ENCODE assay signal across 20 cellular contexts in genomic region chr2:241833101-241833937, GRCh38. TPM values are rescaled to one million over a fixed set of nuclear protein-coding genes. Genes with fewer than 3 reads are reported as not detected.
DNase-seq lines count a peak whose midpoint lies in the region; FAIRE-seq and TF ChIP-seq lines count a peak whose summit lies in the region.
"Had no signal": no experiment of that assay in that cellular context is flagged by ENCODE, and none has a peak within 500 bp of the region (broad histone marks: within the 10 kb centered on the region; RNA-seq: fewer than 3 reads in every experiment).

No MANE protein-coding gene starts in this region.

- H2BK120ac ChIP-seq in H1 (replicated peaks; ENCODE audit: low read depth, low read length): no peak overlapping the region

- no peak overlapping the region for H2BK12ac ChIP-seq in H1 (ENCODE audit: low read depth, low read length)

- H4K20me1 ChIP-seq in H1 (replicated peaks in 1 of 2; ENCODE audit: control insufficient read depth in 1 of 2, insufficient read depth in 2 of 2, low read length in 2 of 2): no peaks in the 10 kb centered on the region
- H4K20me1 ChIP-seq: BLaER1 had no signal

- CTCF ChIA-PET in H1 (lab: Charles Lee; ENCODE audit: partially characterized antibody): no interaction called here

- DNase-seq in AG08396 (ENCODE audit: low spot score): peak; percentile 44
- peak; percentile 27 for DNase-seq in M059J (ENCODE audit: low read depth)
- no peak for DNase-seq in H1 (ENCODE audit: low read depth in 1 of 2, low spot score in 2 of 2)
- no peak for DNase-seq in middle frontal gyrus (ENCODE audit: extremely low spot score, low spot score)
- DNase-seq in GM19240 (ENCODE audit: insufficient read length, low spot score): no peak
- DNase-seq in SJCRH30: no peak
- DNase-seq in NCI-H345 treated with DMSO at 0.1 percent for 48 hours (lab: John Stamatoyannopoulos, UW; ENCODE audit: unreplicated experiment): no peak
- DNase-seq: activated CD8-positive, alpha-beta T cell treated with anti-CD3 and anti-CD28 coated beads, Interleukin-2, amount 10 ng/mL, durations not matched to agents 7 days and 5 days; natural killer cell; NCI-H187 treated with DMSO at 0.1 percent for 48 hours; NCI-H524 treated with DMSO at 0.1 percent for 48 hours; stomach; SW 1271 had no signal

- TF ChIP-seq RAD21 in H1 (IDR thresholded peaks at IDR 0.05 in 1 of 2, conservative IDR thresholded peaks at IDR 0.05 in 1 of 2; ENCODE audit: low read depth in 2 of 2, low read length in 2 of 2): no peak

- H3K4me1 ChIP-seq in H1 (replicated peaks in 1 of 4; ENCODE audit: control insufficient read depth in 3 of 4, insufficient read depth in 4 of 4, low read length in 3 of 4) (no peaks in the 10 kb centered on the region), SJCRH30 (no peaks in the 10 kb centered on the region)
- H3K4me1 ChIP-seq: adrenal gland, BLaER1 had no signal

- H4K5ac ChIP-seq in H1 (ENCODE audit: insufficient read length, low read depth, low read length): no peak overlapping the region

- no peak overlapping the region for H3K4me2 ChIP-seq in H1 (ENCODE audit: insufficient read depth in 1 of 2, low read depth in 2 of 2, low read length in 2 of 2)
- H3K4me2 ChIP-seq: BLaER1 had no signal

- H3K79me2 ChIP-seq in H1 (ENCODE audit: control insufficient read depth in 1 of 2, insufficient read depth in 2 of 2, low read length in 2 of 2): no peaks in the 10 kb centered on the region

- H2AFZ ChIP-seq in H1 (ENCODE audit: low read length): no peak overlapping the region

- TF ChIP-seq CTCF in H1 (IDR thresholded peaks at IDR 0.05; ENCODE audit: control extremely low read depth in 1 of 3, insufficient read depth in 1 of 3, low read depth in 1 of 3, low read length in 3 of 3): no peak
- no peak for TF ChIP-seq CTCF in nephron (IDR thresholded peaks at IDR 0.05; ENCODE audit: unreplicated experiment in 3 of 3)

- no peaks in the 10 kb centered on the region for H3K79me1 ChIP-seq in H1 (ENCODE audit: low read depth, low read length)

- FAIRE-seq in H1 (lab: Jason Lieb, UNC): no peak
- FAIRE-seq: colon had no signal

- no peak overlapping the region for H2BK15ac ChIP-seq in H1 (ENCODE audit: low read length)

- no peak overlapping the region for H2AK5ac ChIP-seq in H1 (ENCODE audit: low read depth, low read length)

- H3K9me3 Mint-ChIP-seq in nephron: peaks cover 35% of the 10 kb centered on the region
- H3K9me3 Mint-ChIP-seq: natural killer cell had no signal

- no peak overlapping the region for H3K9ac ChIP-seq in H1 (replicated peaks in 1 of 4; ENCODE audit: extremely low read depth in 1 of 4, low read depth in 3 of 4, low read length in 3 of 4)
- H3K9ac ChIP-seq: BLaER1 had no signal

- WGBS in H1 (ENCODE audit: extremely low coverage in 1 of 2, insufficient coverage in 1 of 2, insufficient read length in 1 of 2, insufficient replicate concordance in 2 of 2, low coverage in 1 of 2, low lambda C conversion rate in 2 of 2, missing lambda C conversion rate in 1 of 2), 2 experiments: 91% methylated on average over 19 of the region's 19 CpGs; no CpG with 5 or more reads in 1 of the 2 experiments

- H3K27ac Mint-ChIP-seq in nephron: peak overlapping the region; percentile 60 to 90 (median 75)
- H3K27ac Mint-ChIP-seq: activated CD8-positive, alpha-beta T cell treated with anti-CD3 and anti-CD28 coated beads, Interleukin-2, amount 10 ng/mL, durations not matched to agents 7 days and 5 days; activated T-helper 1 cell treated with anti-CD3 and anti-CD28 coated beads, Interleukin-12 subunit alpha, Interleukin-12 subunit beta, Interleukin-2, Interleukin-4 antibody, amounts not matched to agents 30 ng/mL and 10 ng/mL and 1 ng/mL, durations not matched to agents 14 hours and 24 hours and 36 hours; natural killer cell had no signal

- H3K14ac ChIP-seq in H1 (ENCODE audit: insufficient read length): no peak overlapping the region

- H3K27ac ChIP-seq in H1 (ENCODE audit: low read depth, low read length): no peak overlapping the region
- H3K27ac ChIP-seq in SJCRH30: no peak overlapping the region
- H3K27ac ChIP-seq: adrenal gland, BLaER1, HL-60, stomach had no signal

- peaks cover 33% of the 10 kb centered on the region for H3K4me1 Mint-ChIP-seq in nephron

- H3K27me3 Mint-ChIP-seq in nephron (ENCODE audit: low read depth): peaks cover 12% of the 10 kb centered on the region

- H3K4me3 ChIP-seq in H1 (ENCODE audit: extremely low read depth in 1 of 4, insufficient read depth in 2 of 4, low read depth in 3 of 4, low read length in 4 of 4): no peak overlapping the region
- H3K4me3 ChIP-seq in SJCRH30: no peak overlapping the region
- H3K4me3 ChIP-seq: adrenal gland, BLaER1, stomach had no signal

- POLR2A ChIA-PET in H1 (lab: Charles Lee; ENCODE audit: partially characterized antibody): no interaction called here

- H3K27me3 ChIP-seq in H1 (replicated peaks in 1 of 4; ENCODE audit: control insufficient read depth in 3 of 4, extremely low read depth in 1 of 4, insufficient read depth in 3 of 4, low read length in 3 of 4): no peaks in the 10 kb centered on the region
- no peaks in the 10 kb centered on the region; the same call in 1 of the 2 replicates for H3K27me3 ChIP-seq in SJCRH30
- H3K27me3 ChIP-seq: adrenal gland, BLaER1 had no signal

- no peak overlapping the region for H3K4ac ChIP-seq in H1 (replicated peaks; ENCODE audit: insufficient read length, low read depth, low read length)

- no peak overlapping the region for H3K23ac ChIP-seq in H1 (ENCODE audit: insufficient read length)

- H3K4me3 Mint-ChIP-seq in nephron: peak overlapping the region in 1 of 3 experiments; percentile 16
- H3K4me3 Mint-ChIP-seq: activated CD8-positive, alpha-beta T cell treated with anti-CD3 and anti-CD28 coated beads, Interleukin-2, amount 10 ng/mL, durations not matched to agents 7 days and 5 days; activated T-helper 1 cell treated with anti-CD3 and anti-CD28 coated beads, Interleukin-12 subunit alpha, Interleukin-12 subunit beta, Interleukin-2, Interleukin-4 antibody, amounts not matched to agents 30 ng/mL and 10 ng/mL and 1 ng/mL, durations not matched to agents 14 hours and 24 hours and 36 hours; natural killer cell had no signal

- H3K18ac ChIP-seq in H1 (ENCODE audit: extremely low read depth, low read length): no peak overlapping the region

- no peak overlapping the region for H2BK5ac ChIP-seq in H1 (ENCODE audit: low read depth, low read length)

- no peak overlapping the region for H3K56ac ChIP-seq in H1 (replicated peaks; ENCODE audit: insufficient read length, low read depth, low read length)

- no peaks in the 10 kb centered on the region for H3K23me2 ChIP-seq in H1 (ENCODE audit: low read depth, low read length)

- no peaks in the 10 kb centered on the region for H3K9me3 ChIP-seq in H1 (ENCODE audit: insufficient read depth in 2 of 2, low read depth in 1 of 2, low read length in 1 of 2)
- H3K9me3 ChIP-seq in SJCRH30 (replicated peaks): peaks cover 11% of the 10 kb centered on the region; the same call in 1 of the 2 replicates
- H3K9me3 ChIP-seq: adrenal gland, stomach had no signal

- H4K8ac ChIP-seq in H1 (ENCODE audit: extremely low read depth, insufficient read depth, low read length): no peak overlapping the region

- H3K36me3 Mint-ChIP-seq in nephron (ENCODE audit: low read depth): no peaks in the 10 kb centered on the region
- H3K36me3 Mint-ChIP-seq: natural killer cell had no signal

- no peak for TF ChIP-seq POLR2A in H1 (IDR thresholded peaks at IDR 0.05; ENCODE audit: control extremely low read depth in 1 of 2, low read depth in 2 of 2, low read length in 2 of 2)

- H3K36me3 ChIP-seq in H1 (ENCODE audit: control insufficient read depth in 2 of 4, insufficient read depth in 4 of 4, low read length in 3 of 4) (no peaks in the 10 kb centered on the region), SJCRH30 (no peaks in the 10 kb centered on the region)
- H3K36me3 ChIP-seq: adrenal gland, BLaER1, stomach had no signal

- no peak overlapping the region for H4K91ac ChIP-seq in H1 (replicated peaks; ENCODE audit: insufficient read length, low read length)

- no peak for TF ChIP-seq EP300 in H1 (IDR thresholded peaks at IDR 0.05; ENCODE audit: borderline replicate concordance in 1 of 2, low read depth in 2 of 2, low read length in 2 of 2)

- H2BK20ac ChIP-seq in H1 (ENCODE audit: low read length): no peak overlapping the region

RNA-seq across cellular contexts. Expression of gene NEU4, which starts 24.3 kb away (rescaled TPM):
- not detected in 2 replicates for total RNA-seq in M059J (2014; rRNA removed; shearing (Covaris generic))
- 0.50 and 0.82 TPM in 2 replicates for total RNA-seq in H1 (2021; fragmentation: NEBNext Ultra II Directional; extraction: Animal tissue kit (Norgen Biotek cat#: 25700))
- 0.32 and 0.89 TPM in 2 replicates for polyA plus RNA-seq in H1 (2011; rRNA removed)
- polyA plus RNA-seq in H1 (2011; cell fraction: cytosol; rRNA removed): 0.45 TPM
- 2.0 TPM for polyA plus RNA-seq in H1 (2011; cell fraction: nucleus; rRNA removed)
- 0.23 to 0.82 TPM (median 0.62 TPM) in 3 of 4 replicates, not detected in the other for polyA plus RNA-seq in H1 (2012, experiment 1 of 2)
- 0.28 TPM for polyA plus RNA-seq in H1 (2012, experiment 2 of 2)
- polyA plus RNA-seq in H1 (2013, experiment 1 of 2): 0.39 TPM
- polyA plus RNA-seq in H1 (2013, experiment 2 of 2): 0.07 TPM
- not detected in 2 replicates for polyA minus RNA-seq in H1 (2011; rRNA and poly(A)+ RNA removed)
- not detected for polyA minus RNA-seq in H1 (2011; cell fraction: cytosol; rRNA and poly(A)+ RNA removed)
- 0.50 TPM for polyA minus RNA-seq in H1 (2011; cell fraction: nucleus; rRNA and poly(A)+ RNA removed)
- total RNA-seq in SJCRH30 (2014; rRNA removed; shearing (Covaris generic)): 6.8 and 7.5 TPM in 2 replicates
- total RNA-seq: pulmonary artery endothelial cell had no signal

RNA-seq across cellular contexts. Expression of gene PDCD1, which starts 25.4 kb away (rescaled TPM):
- total RNA-seq in M059J (2014; rRNA removed; shearing (Covaris generic)): not detected in 2 replicates
- total RNA-seq in H1 (2021; fragmentation: NEBNext Ultra II Directional; extraction: Animal tissue kit (Norgen Biotek cat#: 25700)): 0.48 and 0.73 TPM in 2 replicates
- 1.1 and 1.5 TPM in 2 replicates for polyA plus RNA-seq in H1 (2011; rRNA removed)
- polyA plus RNA-seq in H1 (2011; cell fraction: cytosol; rRNA removed): 1.1 TPM
- polyA plus RNA-seq in H1 (2011; cell fraction: nucleus; rRNA removed): 1.8 TPM
- polyA plus RNA-seq in H1 (2012, experiment 1 of 2): 0.37 to 0.80 TPM (median 0.56 TPM) in 4 replicates
- 0.41 TPM for polyA plus RNA-seq in H1 (2012, experiment 2 of 2)
- 1.5 TPM for polyA plus RNA-seq in H1 (2013, experiment 1 of 2)
- 1.5 TPM for polyA plus RNA-seq in H1 (2013, experiment 2 of 2)
- 0.22 and 0.24 TPM in 2 replicates for polyA minus RNA-seq in H1 (2011; rRNA and poly(A)+ RNA removed)
- 2.5 TPM for polyA minus RNA-seq in H1 (2011; cell fraction: cytosol; rRNA and poly(A)+ RNA removed)
- 0.30 TPM for polyA minus RNA-seq in H1 (2011; cell fraction: nucleus; rRNA and poly(A)+ RNA removed)
- total RNA-seq in SJCRH30 (2014; rRNA removed; shearing (Covaris generic)): 0.08 and 0.28 TPM in 2 replicates
- total RNA-seq: pulmonary artery endothelial cell had no signal

RNA-seq across cellular contexts. Expression of gene RTP5, which starts 36.2 kb away (rescaled TPM):
- total RNA-seq in M059J (2014; rRNA removed; shearing (Covaris generic)): not detected in 2 replicates
- total RNA-seq in H1 (2021; fragmentation: NEBNext Ultra II Directional; extraction: Animal tissue kit (Norgen Biotek cat#: 25700)): not detected in 2 replicates
- polyA plus RNA-seq in H1 (2011; rRNA removed): 0.03 TPM in 1 of 2 replicates, not detected in the other
- polyA plus RNA-seq in H1 (2011; cell fraction: cytosol; rRNA removed): not detected
- polyA plus RNA-seq in H1 (2011; cell fraction: nucleus; rRNA removed): not detected
- polyA plus RNA-seq in H1 (2012, experiment 1 of 2): not detected in 4 replicates
- polyA plus RNA-seq in H1 (2012, experiment 2 of 2): not detected
- not detected for polyA plus RNA-seq in H1 (2013, experiment 1 of 2)
- not detected for polyA plus RNA-seq in H1 (2013, experiment 2 of 2)
- polyA minus RNA-seq in H1 (2011; rRNA and poly(A)+ RNA removed): not detected in 2 replicates
- not detected for polyA minus RNA-seq in H1 (2011; cell fraction: cytosol; rRNA and poly(A)+ RNA removed)
- polyA minus RNA-seq in H1 (2011; cell fraction: nucleus; rRNA and poly(A)+ RNA removed): not detected
- total RNA-seq in SJCRH30 (2014; rRNA removed; shearing (Covaris generic)): not detected in 2 replicates
- total RNA-seq: activated CD8-positive, alpha-beta T cell treated with anti-CD3 and anti-CD28 coated beads, Interleukin-2, amount 10 ng/mL, durations not matched to agents 7 days and 5 days; activated T-helper 1 cell treated with anti-CD3 and anti-CD28 coated beads, Interleukin-12 subunit alpha, Interleukin-12 subunit beta, Interleukin-2, Interleukin-4 antibody, amounts not matched to agents 30 ng/mL and 10 ng/mL and 1 ng/mL, durations not matched to agents 14 hours and 24 hours and 36 hours; pulmonary artery endothelial cell had no signal

RNA-seq across cellular contexts. Expression of gene GAL3ST2, which starts 56.7 kb away (rescaled TPM):
- not detected in 2 replicates for total RNA-seq in M059J (2014; rRNA removed; shearing (Covaris generic))
- total RNA-seq in H1 (2021; fragmentation: NEBNext Ultra II Directional; extraction: Animal tissue kit (Norgen Biotek cat#: 25700)): not detected in 2 replicates
- 0.14 TPM in 1 of 2 replicates, not detected in the other for polyA plus RNA-seq in H1 (2011; rRNA removed)
- 0.06 TPM for polyA plus RNA-seq in H1 (2011; cell fraction: cytosol; rRNA removed)
- polyA plus RNA-seq in H1 (2011; cell fraction: nucleus; rRNA removed): 0.44 TPM
- 0.15 to 0.21 TPM (median 0.17 TPM) in 3 of 4 replicates, not detected in the other for polyA plus RNA-seq in H1 (2012, experiment 1 of 2)
- polyA plus RNA-seq in H1 (2012, experiment 2 of 2): not detected
- 0.12 TPM for polyA plus RNA-seq in H1 (2013, experiment 1 of 2)
- 0.09 TPM for polyA plus RNA-seq in H1 (2013, experiment 2 of 2)
- 0.13 TPM in 1 of 2 replicates, not detected in the other for polyA minus RNA-seq in H1 (2011; rRNA and poly(A)+ RNA removed)
- not detected for polyA minus RNA-seq in H1 (2011; cell fraction: cytosol; rRNA and poly(A)+ RNA removed)
- 0.90 TPM for polyA minus RNA-seq in H1 (2011; cell fraction: nucleus; rRNA and poly(A)+ RNA removed)
- not detected in 2 replicates for total RNA-seq in SJCRH30 (2014; rRNA removed; shearing (Covaris generic))
- total RNA-seq: pulmonary artery endothelial cell had no signal
- polyA plus RNA-seq: stomach had no signal

Comparison
In these comparisons a context has a peak if more than half of its experiments do, and no peak if none do; other contexts are left out.
1. DNase-seq: peak in AG08396 (single experiment) and M059J (single experiment); none in H1 (0 of 2), middle frontal gyrus (single experiment), GM19240 (single experiment), SJCRH30 (0 of 2) and NCI-H345 treated with DMSO at 0.1 percent for 48 hours (single experiment).